In the genomic region with DNA sequence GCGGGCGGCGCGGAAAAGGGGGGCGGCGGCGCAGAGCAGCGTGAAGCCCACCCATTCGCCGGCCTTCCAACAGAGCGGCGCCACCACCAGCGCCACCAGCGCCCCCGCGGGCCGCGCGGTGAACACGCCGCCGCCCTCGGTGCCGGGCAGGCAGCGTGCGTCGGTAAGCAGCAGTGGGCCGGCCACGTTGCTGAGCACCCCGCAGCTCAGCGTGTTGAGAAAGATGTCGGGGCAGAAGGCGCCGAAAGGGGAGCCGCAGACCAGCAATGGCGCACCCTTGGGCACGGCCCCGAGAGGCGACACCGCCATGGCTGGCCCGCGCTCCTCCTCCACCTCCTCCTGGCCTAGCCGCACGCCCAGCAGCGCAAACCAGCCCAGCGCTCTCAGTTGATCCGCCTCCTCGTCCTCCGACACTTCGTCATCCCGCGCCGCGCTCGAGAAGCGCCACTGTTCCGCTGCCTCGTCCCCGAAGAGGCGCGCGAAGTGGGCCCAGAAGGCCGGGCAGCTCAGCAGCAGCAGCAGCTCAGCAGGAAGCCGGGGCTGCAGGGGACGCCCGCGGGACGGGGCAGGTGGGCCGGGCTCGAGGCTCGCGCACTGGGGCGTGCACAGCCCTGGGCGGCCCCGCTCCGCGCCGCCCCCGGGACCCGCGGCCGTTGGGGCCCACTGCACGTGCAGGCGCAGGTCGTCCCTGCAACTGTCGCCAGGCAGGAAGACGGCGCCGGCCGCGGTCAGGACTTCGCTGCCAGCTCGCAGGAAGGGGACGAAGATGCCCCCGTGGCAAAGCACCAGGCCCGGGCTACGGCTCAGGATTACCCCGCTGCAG, we compare ENCODE assay signal across 8 cellular contexts. TPM values are rescaled to one million over a fixed set of nuclear protein-coding genes. Genes with fewer than 3 reads are reported as not detected.
A peak's percentile ranks its signal among the peaks of the same experiment; 100 is the strongest.
DNase-seq lines count a peak whose midpoint lies in the region; ATAC-seq and TF ChIP-seq lines count a peak whose summit lies in the region.

No MANE protein-coding gene starts in this region.

- H4K20me1 ChIP-seq in neural cell (ENCODE audit: insufficient read depth), result no peaks in the 10 kb centered on the region

- H3K36me3 ChIP-seq in Peyer's patch, result peaks cover 0 to 13% (median 0%) of the 10 kb centered on the region in 3 donors
- H3K36me3 ChIP-seq in neural cell (ENCODE audit: insufficient read depth, low read length), result no peaks in the 10 kb centered on the region
- H3K36me3 ChIP-seq in stomach, result peaks cover 10 to 32% (median 24%) of the 10 kb centered on the region in 4 donors

- TF ChIP-seq RAD21 in neural cell (conservative IDR thresholded peaks at IDR 0.05), result peak; percentile 46

- no peaks in the 10 kb centered on the region for H3K9me3 Mint-ChIP-seq in CD4-positive, alpha-beta T cell

- H3K9me3 ChIP-seq in CD4-positive, alpha-beta T cell (ENCODE audit: control insufficient read depth, low read length), result no peaks in the 10 kb centered on the region
- no peaks in the 10 kb centered on the region for H3K9me3 ChIP-seq in Peyer's patch
- H3K9me3 ChIP-seq in neural cell (ENCODE audit: low read length), result no peaks in the 10 kb centered on the region
- no peaks in the 10 kb centered on the region for H3K9me3 ChIP-seq in stomach

- WGBS in stomach, 5 donors, result 0 to 2% (median 0%) methylated on average over 20 to 98 of the region's 98 CpGs

- H3K4me3 ChIP-seq in Peyer's patch (peak overlapping the region; percentile 67 to 82 (median 78)), fibroblast of villous mesenchyme (ENCODE audit: low read depth, low read length) (peak overlapping the region; percentile 68), neural cell (ENCODE audit: low read length) (peak overlapping the region; percentile 82), stomach (peak overlapping the region; percentile 57 to 88 (median 76))

- intact Hi-C loops in CD4-positive, alpha-beta T cell (cut with DNase I, micrococcal nuclease), result loop anchor here (1.0 to 10.0 kb wide), 10 partner anchors 23 to 669 kb away; partner anchors contain the start of genes PPA1 (in 2 of the 2), EIF4EBP2 (in 1 of the 2), SAR1A (in 1 of the 2) and SGPL1 (in 1 of the 2)
- intact Hi-C loops in stomach (cut with DNase I; ENCODE audit: low total_unique reads), result loop anchor here (2.0 kb wide), 1 partner anchor 29 kb away; no protein-coding TSS in a partner anchor

- CTCF ChIA-PET in CD4-positive, alpha-beta T cell (lab: Charles Lee), result interaction anchor here (0.8 to 4.0 kb wide), 24 partner anchors 10 to 837 kb away, joined by 3 to 64 read pairs (median 6); partner anchors contain the start of genes AIFM2, EIF4EBP2, PPA1 and SAR1A

- peak overlapping the region; percentile 91 for H3K27ac Mint-ChIP-seq in CD4-positive, alpha-beta T cell

- H3K4me1 ChIP-seq in Peyer's patch (peaks cover 0 to 23% (median 4%) of the 10 kb centered on the region in 4 donors), stomach (peaks cover 17 to 34% (median 28%) of the 10 kb centered on the region in 4 donors)

- H3K27me3 ChIP-seq in CD4-positive, alpha-beta T cell (ENCODE audit: control insufficient read depth, insufficient read depth, low read length), result no peaks in the 10 kb centered on the region
- H3K27me3 ChIP-seq in Peyer's patch (no peaks in the 10 kb centered on the region), neural cell (ENCODE audit: insufficient read depth, low read depth, low read length) (no peaks in the 10 kb centered on the region), stomach (no peaks in the 10 kb centered on the region)

- DNase-seq in CD4-positive, alpha-beta T cell, result peak; percentile 47 to 73 (median 62)
- peak; percentile 55 to 85 (median 78) for DNase-seq in Peyer's patch
- DNase-seq in activated T-helper 9 cell treated with anti-CD3 and anti-CD28 coated beads, Interleukin-2, amount 50 U/mL, for 16 hours (ENCODE audit: low read depth), result peak; percentile 59
- DNase-seq in fibroblast of villous mesenchyme (ENCODE audit: low read depth), result peak; percentile 60
- peak; percentile 67 for DNase-seq in stomach

- POLR2A ChIA-PET in CD4-positive, alpha-beta T cell (lab: Charles Lee), result interaction anchor here (0.6 to 3.5 kb wide), 22 partner anchors 10 to 1704 kb away, joined by 3 to 138 read pairs (median 6); partner anchors contain the start of genes AIFM2, EIF4EBP2, PPA1 and SAR1A

- H3K9me2 ChIP-seq in neural cell (ENCODE audit: insufficient read depth, low read length), result no peaks in the 10 kb centered on the region

- peak overlapping the region; percentile 62 for H3K4me2 ChIP-seq in neural cell (ENCODE audit: low read length)

- peak; percentile 66 for TF ChIP-seq CTCF in CD4-positive, alpha-beta T cell (IDR thresholded peaks at IDR 0.05)
- peak; percentile 24 to 74 (median 68) for TF ChIP-seq CTCF in Peyer's patch (IDR thresholded peaks at IDR 0.05)
- peak; percentile 35 for TF ChIP-seq CTCF in fibroblast of villous mesenchyme (IDR thresholded peaks at IDR 0.05; ENCODE audit: insufficient read depth, low read depth, low read length)
- peak; percentile 91 for TF ChIP-seq CTCF in neural cell (IDR thresholded peaks at IDR 0.05; ENCODE audit: poor library complexity, severe bottlenecking)
- peak in 4 of 7 experiments; percentile 39 to 63 (median 55) for TF ChIP-seq CTCF in stomach (IDR thresholded peaks at IDR 0.05)

- H3K36me3 Mint-ChIP-seq in CD4-positive, alpha-beta T cell (ENCODE audit: low read depth), result peaks cover 25% of the 10 kb centered on the region

- H3K4me3 Mint-ChIP-seq in CD4-positive, alpha-beta T cell, result peak overlapping the region; percentile 92

- H3K27ac ChIP-seq in CD4-positive, alpha-beta T cell (ENCODE audit: low read depth, low read length), result peak overlapping the region; percentile 76
- H3K27ac ChIP-seq in Peyer's patch (peak overlapping the region; percentile 84 to 99 (median 91)), neural cell (ENCODE audit: low read length) (peak overlapping the region; percentile 91), stomach (peak overlapping the region; percentile 84 to 95 (median 91))

- ATAC-seq in CD4-positive, alpha-beta T cell (ENCODE audit: poor library complexity), result peak; percentile 55
- peak; percentile 45 for ATAC-seq in GM19372 (IDR thresholded peaks at IDR 0.05; ENCODE audit: low read depth, unreplicated experiment)
- peak; percentile 27 for ATAC-seq in HG03469 (IDR thresholded peaks at IDR 0.05; ENCODE audit: unreplicated experiment)

- H3K79me2 ChIP-seq in neural cell (replicated peaks; ENCODE audit: insufficient read depth, low read length), result no peaks in the 10 kb centered on the region

- TF ChIP-seq POLR2A in Peyer's patch (IDR thresholded peaks at IDR 0.05) (peak; percentile 19 to 25), stomach (IDR thresholded peaks at IDR 0.05) (no peak)

- H2AFZ ChIP-seq in neural cell (ENCODE audit: low read depth, low read length), result peak overlapping the region; percentile 69

- no peak for TF ChIP-seq EP300 in neural cell (conservative IDR thresholded peaks at IDR 0.05; ENCODE audit: poor library complexity, severe bottlenecking)
- no peak for TF ChIP-seq EP300 in stomach (IDR thresholded peaks at IDR 0.05)

- peaks cover 8% of the 10 kb centered on the region for H3F3A ChIP-seq in neural cell (ENCODE audit: insufficient read depth, low read length, poor library complexity, severe bottlenecking)

- H3K9ac ChIP-seq in neural cell (ENCODE audit: low read length), result peak overlapping the region; percentile 87

- peaks cover 46% of the 10 kb centered on the region for H3K4me1 Mint-ChIP-seq in CD4-positive, alpha-beta T cell (ENCODE audit: low read depth)

- no peaks in the 10 kb centered on the region for H3K27me3 Mint-ChIP-seq in CD4-positive, alpha-beta T cell

TF ChIP-seq in neural cell, 6 proteins besides CTCF, POLR2A, EP300 and RAD21:
- TF ChIP-seq EZH2 (IDR thresholded peaks at IDR 0.05; ENCODE audit: borderline replicate concordance, insufficient read depth, low read length, poor library complexity, severe bottlenecking), result no peak
- peak; percentile 46 for TF ChIP-seq SMC3 (conservative IDR thresholded peaks at IDR 0.05; ENCODE audit: poor library complexity)
- peak; percentile 67 for TF ChIP-seq POLR2AphosphoS5 (IDR thresholded peaks at IDR 0.05)
- no peak for TF ChIP-seq TAF1 (IDR thresholded peaks at IDR 0.05; ENCODE audit: low read depth)
- TF ChIP-seq MXI1 (conservative IDR thresholded peaks at IDR 0.05; ENCODE audit: poor library complexity, severe bottlenecking), result peak; percentile 91

RNA-seq across cellular contexts. Expression of gene TYSND1, which starts 0.6 kb away (rescaled TPM):
- total RNA-seq in CD4-positive, alpha-beta T cell, result 10 to 100 TPM; 12.6 to 13.0 TPM
- total RNA-seq in Peyer's patch (10 to 100 TPM; 18.2 to 25.9 (median 21.7) TPM), fibroblast of villous mesenchyme (11.3 and 12.1 TPM in 2 replicates), stomach (10 to 100 TPM in 1 of 5 donors, 1 to 10 TPM in 4; 1.2 to 79.4 (median 3.9) TPM)
- polyA plus RNA-seq in neural cell (10.3 and 14.1 TPM in 2 replicates), stomach (10 to 100 TPM in 1 of 3 donors, 1 to 10 TPM in 2; 4.8 to 16.3 (median 5.5) TPM)
- polyA minus RNA-seq in neural cell, result 9.4 and 14.9 TPM in 2 replicates

RNA-seq across cellular contexts. Expression of gene AIFM2, which starts 13.3 kb away (rescaled TPM):
- total RNA-seq in CD4-positive, alpha-beta T cell, result 1 to 10 TPM; 2.3 to 2.5 TPM
- 10 to 100 TPM; 18.7 to 29.2 (median 23.8) TPM for total RNA-seq in Peyer's patch
- 5.5 and 7.8 TPM in 2 replicates for total RNA-seq in fibroblast of villous mesenchyme
- polyA plus RNA-seq in neural cell, result 0.42 and 0.78 TPM in 2 replicates
- polyA minus RNA-seq in neural cell, result 0.58 and 0.73 TPM in 2 replicates
- 10 to 100 TPM in 1 of 5 donors, 1 to 10 TPM in 4; 4.5 to 12.9 (median 5.8) TPM for total RNA-seq in stomach
- polyA plus RNA-seq in stomach, result 10 to 100 TPM in 2 of 3 donors, 1 to 10 TPM in 1; 6.3 to 14.5 (median 10.6) TPM

RNA-seq across cellular contexts. Expression of gene SAR1A, which starts 24.4 kb away (rescaled TPM):
- 100 to 1,000 TPM; 155 to 157 TPM for total RNA-seq in CD4-positive, alpha-beta T cell
- total RNA-seq in Peyer's patch, result 10 to 100 TPM; 30.3 to 52.0 (median 35.1) TPM
- total RNA-seq in fibroblast of villous mesenchyme, result 196 and 339 TPM in 2 replicates
- 107 and 118 TPM in 2 replicates for polyA plus RNA-seq in neural cell
- polyA minus RNA-seq in neural cell, result 140 and 145 TPM in 2 replicates
- total RNA-seq in stomach, result 100 to 1,000 TPM in 1 of 5 donors, 10 to 100 TPM in 3, 1 to 10 TPM in 1; 8.7 to 178 (median 48.0) TPM
- 10 to 100 TPM; 23.2 to 31.0 (median 30.0) TPM for polyA plus RNA-seq in stomach

Comparison
In these comparisons a context has a peak if more than half of its experiments do, and no peak if none do; other contexts are left out.
1. Peak in every context shown above with its lines: DNase-seq, ATAC-seq, H3K4me3 ChIP-seq and H3K27ac ChIP-seq.
2. CTCF ChIP-seq: peak in every context shown above with its lines; median percentile 91 in neural cell; 68 in Peyer's patch; 66 in CD4-positive, alpha-beta T cell; 55 in stomach; 35 in fibroblast of villous mesenchyme.
3. POLR2A ChIP-seq: peak in Peyer's patch (2 of 2); none in stomach (0 of 4).